In genomic region chr17:75625813-75626486, GRCh38 we compare ENCODE assay signal across 8 cellular contexts. TPM values are rescaled to one million over a fixed set of nuclear protein-coding genes. Genes with fewer than 3 reads are reported as not detected.
DNase-seq lines count a peak whose midpoint lies in the region; ATAC-seq, FAIRE-seq and TF ChIP-seq lines count a peak whose summit lies in the region.

No MANE protein-coding gene starts in this region.

- H3K4me2 ChIP-seq in osteoblast (ENCODE audit: insufficient read depth, low read length) = no peak overlapping the region

- H3K36me3 ChIP-seq in RWPE2 (ENCODE audit: low read depth) = peaks cover 10% of the 10 kb centered on the region; the same call in 1 of the 2 replicates
- H3K36me3 ChIP-seq in osteoblast (ENCODE audit: insufficient read depth, low read length) = no peaks in the 10 kb centered on the region

- DNase-seq in ACHN (peak; percentile 50), RWPE2 (ENCODE audit: low spot score) (no peak), erythroblast (lab: John Stamatoyannopoulos, UW) (peak; percentile 41 to 43), osteoblast (ENCODE audit: insufficient read length, low spot score, missing footprints) (peak; percentile 96), MV-4-11 (lab: John Stamatoyannopoulos, UW) (no peak), NCI-H1048 (lab: John Stamatoyannopoulos, UW) (no peak), RCC 7860 (ENCODE audit: low spot score) (no peak)

- H3K4me3 ChIP-seq in RWPE2 (ENCODE audit: severe bottlenecking) (no peak overlapping the region), osteoblast (ENCODE audit: insufficient read depth, low read length) (no peak overlapping the region)

- in situ Hi-C loops in ACHN (cut with HindIII; ENCODE audit: low pct_ligation_motif_present, low pct_unique_long_range_greater_than_20kb, low sequenced_read_pairs) = no loop called here

- H3K27ac ChIP-seq in RWPE2 (ENCODE audit: poor library complexity, severe bottlenecking) (no peak overlapping the region), osteoblast (ENCODE audit: low read depth, low read length) (no peak overlapping the region)

- no peak overlapping the region for H2AFZ ChIP-seq in osteoblast (ENCODE audit: low read length)

- no peaks in the 10 kb centered on the region for H3K9me3 ChIP-seq in RWPE2 (ENCODE audit: severe bottlenecking)
- H3K9me3 ChIP-seq in osteoblast (ENCODE audit: low read depth, low read length) = no peaks in the 10 kb centered on the region

- no peak for FAIRE-seq in RCC 7860 (lab: Jason Lieb, UNC)

- no peaks in the 10 kb centered on the region for H3K79me2 ChIP-seq in osteoblast (ENCODE audit: insufficient read depth, low read length)

- H3K4me1 ChIP-seq in RWPE2 (ENCODE audit: insufficient read depth, poor library complexity, severe bottlenecking) (no peaks in the 10 kb centered on the region), osteoblast (ENCODE audit: insufficient read depth, low read length) (no peaks in the 10 kb centered on the region)

- TF ChIP-seq POLR2A in erythroblast (IDR thresholded peaks at IDR 0.05; ENCODE audit: low read length) = no peak

- H3K27me3 ChIP-seq in RWPE2 (ENCODE audit: insufficient read depth, poor library complexity, severe bottlenecking) = no peaks in the 10 kb centered on the region
- H3K27me3 ChIP-seq in osteoblast (ENCODE audit: insufficient read depth, low read length) = no peaks in the 10 kb centered on the region

- peak; percentile 89 for TF ChIP-seq CTCF in GM12873 (IDR thresholded peaks at IDR 0.05; ENCODE audit: insufficient read depth, low read depth, low read length, missing control alignments)
- peak; percentile 59 for TF ChIP-seq CTCF in RWPE2 (IDR thresholded peaks at IDR 0.05; ENCODE audit: poor library complexity, severe bottlenecking)
- TF ChIP-seq CTCF in osteoblast (IDR thresholded peaks at IDR 0.05; ENCODE audit: extremely low read depth, low read depth, low read length) = peak; percentile 63

- ATAC-seq in RWPE2 (ENCODE audit: low read depth) = peak; percentile 40

- H4K20me1 ChIP-seq in osteoblast (ENCODE audit: insufficient read depth, low read length) = no peaks in the 10 kb centered on the region

RNA-seq across cellular contexts. Expression of gene SMIM5, which starts 7.3 kb away (rescaled TPM):
- total RNA-seq in osteoblast = under 0.01 TPM in 1 of 2 replicates, not detected in the other

RNA-seq across cellular contexts. Expression of gene MYO15B, which starts 38.4 kb away (rescaled TPM):
- total RNA-seq in osteoblast = 0.88 and 1.4 TPM in 2 replicates

RNA-seq across cellular contexts. Expression of gene RECQL5, which starts 41.0 kb away (rescaled TPM):
- total RNA-seq in osteoblast = 17.7 and 24.5 TPM in 2 replicates

RNA-seq across cellular contexts. Expression of gene SAP30BP, which starts 41.2 kb away (rescaled TPM):
- 48.1 and 60.7 TPM in 2 replicates for total RNA-seq in osteoblast

Comparison
In these comparisons a context has a peak if more than half of its experiments do, and no peak if none do; other contexts are left out.
1. DNase-seq: peak in ACHN (single experiment), erythroblast (2 of 2) and osteoblast (single experiment); none in RWPE2 (single experiment), MV-4-11 (single experiment), NCI-H1048 (single experiment) and RCC 7860 (single experiment).
2. Peak in every context shown above with its lines, with median percentiles within 50 percentile points of each other: CTCF ChIP-seq.